1 cellular context compared by ENCODE assay signal in the genomic region with DNA sequence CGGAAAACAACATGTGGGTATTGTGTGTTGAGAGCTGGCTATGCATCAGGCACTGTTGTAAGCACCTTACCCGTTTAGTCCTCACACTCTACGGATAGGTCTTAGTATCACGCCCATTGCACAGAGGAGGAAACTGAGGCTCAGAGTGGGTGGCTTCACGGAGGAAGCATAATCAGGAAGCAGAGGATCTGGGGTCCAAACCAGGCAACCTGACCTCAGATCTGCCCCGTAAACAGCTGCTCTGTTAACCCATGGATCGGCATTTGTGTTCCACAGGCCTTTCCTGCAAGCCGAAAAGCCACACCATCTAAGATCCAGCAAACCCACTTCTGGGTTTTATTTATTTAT.
A peak's percentile ranks its signal among the peaks of the same experiment; 100 is the strongest.
TF ChIP-seq lines count a peak whose summit lies in the region.

No MANE protein-coding gene starts in this region.

TF ChIP-seq in H1, 55 proteins besides CTCF, POLR2A, EP300 and RAD21:
- TF ChIP-seq KDM1A (IDR thresholded peaks at IDR 0.05; ENCODE audit: borderline replicate concordance, low read length) (peak; percentile 66; the same call in 1 of the 2 replicates), NRF1 (IDR thresholded peaks at IDR 0.05; ENCODE audit: low read depth, low read length) (no peak)
